ENCODE assay signal across 11 cellular contexts in the genomic region with DNA sequence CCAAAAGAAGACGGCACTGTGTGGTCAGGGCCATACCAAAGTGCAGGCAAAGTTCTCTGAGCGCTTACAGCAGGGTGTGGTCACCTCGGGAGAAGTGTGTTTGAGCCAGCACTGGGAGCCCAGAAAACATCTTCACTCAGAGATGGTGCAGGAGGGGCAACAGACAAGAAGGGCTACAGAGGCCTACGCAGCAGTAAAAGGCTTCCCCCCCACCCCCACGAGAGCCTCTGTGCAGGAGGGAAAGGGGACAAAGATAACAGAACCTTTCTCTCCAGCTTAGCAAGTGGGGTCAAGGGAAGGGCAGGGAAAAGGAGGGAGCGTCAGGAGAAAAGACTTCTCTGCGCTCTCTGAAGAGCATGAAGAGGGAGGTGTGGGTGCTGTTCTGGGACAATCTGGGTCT. TPM values are rescaled to one million over a fixed set of nuclear protein-coding genes. Genes with fewer than 3 reads are reported as not detected.
DNase-seq lines count a peak whose midpoint lies in the region; ATAC-seq and TF ChIP-seq lines count a peak whose summit lies in the region.
"Had no signal": no experiment of that assay in that cellular context is flagged by ENCODE, and none has a peak within 500 bp of the region (broad histone marks: within the 10 kb centered on the region; RNA-seq: fewer than 3 reads in every experiment).

No MANE protein-coding gene starts in this region.

- intact Hi-C loops in esophagus muscularis mucosa (cut with DNase I) = no loop called here
- intact Hi-C loops in ovary (cut with DNase I) = no loop called here

- H3K9ac ChIP-seq in BLaER1 treated with 17β-estradiol and CSF1 and Interleukin-3, amounts not matched to agents 10 nM and 100 nM = peak overlapping the region; percentile 23 to 91 (median 82); a peak in 21 of 22 replicates
- H3K9ac ChIP-seq: KMS-11 had no signal

- H3K36me3 ChIP-seq in BLaER1 treated with 17β-estradiol and CSF1 and Interleukin-3, amounts not matched to agents 10 nM and 100 nM = peaks cover 12 to 60% (median 32%) of the 10 kb centered on the region in 11 experiments; a peak in 19 of 22 replicates
- H3K36me3 ChIP-seq in esophagus muscularis mucosa = peaks cover 9 to 41% (median 38%) of the 10 kb centered on the region in 4 donors
- no peaks in the 10 kb centered on the region for H3K36me3 ChIP-seq in ovary
- H3K36me3 ChIP-seq: SJCRH30 had no signal

- H3K27me3 ChIP-seq in BLaER1 treated with 17β-estradiol and CSF1 and Interleukin-3, amounts not matched to agents 10 nM and 100 nM = no peaks in the 10 kb centered on the region; a peak in 1 of 22 replicates
- H3K27me3 ChIP-seq in esophagus muscularis mucosa = no peaks in the 10 kb centered on the region
- H3K27me3 ChIP-seq in ovary = no peaks in the 10 kb centered on the region
- H3K27me3 ChIP-seq: SJCRH30 had no signal

- peak; percentile 69 for DNase-seq in OCI-M1 (lab: John Stamatoyannopoulos, UW)
- no peak for DNase-seq in esophagus muscularis mucosa (ENCODE audit: extremely low spot score)
- peak in 3 of 5 donors; percentile 47 to 73 (median 56) for DNase-seq in ovary
- DNase-seq in HCEC 1CT = no peak
- DNase-seq in SKM-1 (lab: John Stamatoyannopoulos, UW; ENCODE audit: unreplicated experiment) = no peak
- DNase-seq in NCI-H1436 (lab: John Stamatoyannopoulos, UW) = no peak
- DNase-seq: activated naive CD8-positive, alpha-beta T cell treated with anti-CD3 and anti-CD28 coated beads, Interleukin-2, amount 10 ng/mL, durations not matched to agents 7 days and 5 days; SJCRH30 had no signal

- peak overlapping the region; percentile 92 to 100 (median 99) for H3K4me2 ChIP-seq in BLaER1 treated with 17β-estradiol and CSF1 and Interleukin-3, amounts not matched to agents 10 nM and 100 nM
- H3K4me2 ChIP-seq: KMS-11 had no signal

- WGBS in esophagus muscularis mucosa = 32% methylated on average over 7 of the region's 7 CpGs
- 7 to 14% (median 8%) methylated on average over 7 of the region's 7 CpGs for WGBS in ovary, 3 donors

- TF ChIP-seq CTCF in esophagus muscularis mucosa (IDR thresholded peaks at IDR 0.05) = no peak
- no peak for TF ChIP-seq CTCF in ovary (IDR thresholded peaks at IDR 0.05)

- no peaks in the 10 kb centered on the region for H3K9me3 ChIP-seq in BLaER1 treated with 17β-estradiol and CSF1 and Interleukin-3, amounts not matched to agents 10 nM and 100 nM (replicated peaks in 1 of 11)
- H3K9me3 ChIP-seq in esophagus muscularis mucosa (no peaks in the 10 kb centered on the region), ovary (no peaks in the 10 kb centered on the region)
- H3K9me3 ChIP-seq: SJCRH30 had no signal

- H3K4me3 ChIP-seq in BLaER1 treated with 17β-estradiol and CSF1 and Interleukin-3, amounts not matched to agents 10 nM and 100 nM = peak overlapping the region in 5 of 10 experiments; percentile 85 to 100 (median 93); a peak in 10 of 20 replicates
- H3K4me3 ChIP-seq in esophagus muscularis mucosa = peak overlapping the region; percentile 86 to 97 (median 94)
- no peak overlapping the region for H3K4me3 ChIP-seq in ovary
- H3K4me3 ChIP-seq: SJCRH30 had no signal

- peak overlapping the region in 10 of 11 experiments; percentile 45 to 83 (median 68); a peak in 19 of 22 replicates for H3K27ac ChIP-seq in BLaER1 treated with 17β-estradiol and CSF1 and Interleukin-3, amounts not matched to agents 10 nM and 100 nM
- peak overlapping the region; percentile 85 to 93 (median 88) for H3K27ac ChIP-seq in esophagus muscularis mucosa (replicated peaks in 1 of 4)
- peak overlapping the region; percentile 16 to 90 for H3K27ac ChIP-seq in ovary
- H3K27ac ChIP-seq: KMS-11, SJCRH30 had no signal

- TF ChIP-seq EP300 in esophagus muscularis mucosa (IDR thresholded peaks at IDR 0.05) = no peak
- no peak for TF ChIP-seq EP300 in ovary (IDR thresholded peaks at IDR 0.05)

- H3K4me1 ChIP-seq in BLaER1 treated with 17β-estradiol and CSF1 and Interleukin-3, amounts not matched to agents 10 nM and 100 nM = peaks cover 42 to 76% (median 68%) of the 10 kb centered on the region in 10 experiments
- H3K4me1 ChIP-seq in esophagus muscularis mucosa (peaks cover 57 to 74% (median 72%) of the 10 kb centered on the region in 4 donors), ovary (ENCODE audit: insufficient read depth) (peaks cover 14% of the 10 kb centered on the region)
- H3K4me1 ChIP-seq: SJCRH30 had no signal

- no peak for ATAC-seq in HG03571 (IDR thresholded peaks at IDR 0.05; ENCODE audit: unreplicated experiment)

- TF ChIP-seq POLR2A in esophagus muscularis mucosa (IDR thresholded peaks at IDR 0.05; ENCODE audit: low read depth) (no peak), ovary (IDR thresholded peaks at IDR 0.05) (no peak)

- peaks cover 0 to 61% (median 4%) of the 10 kb centered on the region in 11 experiments; a peak in 8 of 22 replicates for H4K20me1 ChIP-seq in BLaER1 treated with 17β-estradiol and CSF1 and Interleukin-3, amounts not matched to agents 10 nM and 100 nM

RNA-seq across cellular contexts. Expression of a gene that starts 2.8 kb away (rescaled TPM):
- total RNA-seq in esophagus muscularis mucosa (100 to 1,000 TPM; 106 to 190 (median 139) TPM), ovary (100 to 1,000 TPM; 121 to 421 (median 356) TPM)
- 100 to 1,000 TPM; 217 to 251 TPM for polyA plus RNA-seq in ovary

RNA-seq across cellular contexts. Expression of a gene that starts 5.6 kb away (rescaled TPM):
- total RNA-seq in esophagus muscularis mucosa (1 to 10 TPM; 2.7 to 3.2 (median 2.8) TPM), ovary (10 to 100 TPM in 2 of 7 donors, 1 to 10 TPM in 5; 2.5 to 11.6 (median 6.8) TPM)
- 1 to 10 TPM; 2.7 to 4.0 TPM for polyA plus RNA-seq in ovary

RNA-seq across cellular contexts. Expression of a gene that starts 12.8 kb away (rescaled TPM):
- total RNA-seq in esophagus muscularis mucosa = 10 to 100 TPM; 21.2 to 36.1 (median 28.8) TPM
- total RNA-seq in ovary = 10 to 100 TPM; 26.3 to 38.3 (median 29.7) TPM
- polyA plus RNA-seq in ovary = 10 to 100 TPM; 13.0 to 39.7 TPM
- total RNA-seq: SJCRH30 had no signal

RNA-seq across cellular contexts. Expression of a gene that starts 21.2 kb away (rescaled TPM):
- total RNA-seq in esophagus muscularis mucosa (1,000 to 10,000 TPM; 1,126 to 2,755 (median 1,417) TPM), ovary (1,000 to 10,000 TPM; 1,130 to 2,473 (median 1,529) TPM)
- polyA plus RNA-seq in ovary = 1,000 to 10,000 TPM; 3,204 to 5,312 TPM

RNA-seq across cellular contexts. Expression of a gene that starts 39.1 kb away (rescaled TPM):
- total RNA-seq in esophagus muscularis mucosa = 10 to 100 TPM; 13.3 to 19.1 (median 16.5) TPM
- 10 to 100 TPM in 5 of 7 donors, 1 to 10 TPM in 2; 8.2 to 19.4 (median 13.3) TPM for total RNA-seq in ovary
- 10 to 100 TPM in 1 of 2 donors, 1 to 10 TPM in 1; 6.1 to 12.1 TPM for polyA plus RNA-seq in ovary

Comparison
In these comparisons a context has a peak if more than half of its experiments do, and no peak if none do; other contexts are left out.
1. DNase-seq: peak in OCI-M1 (single experiment) and ovary (3 of 5); none in esophagus muscularis mucosa (single experiment), HCEC 1CT (single experiment), SKM-1 (single experiment) and NCI-H1436 (single experiment).
2. Peak in every context shown above with its lines, with median percentiles within 50 percentile points of each other: H3K27ac ChIP-seq.